Comparison of ENCODE assay signal across 10 cellular contexts in genomic region chr7:1611708-1612241, GRCh38. TPM values are rescaled to one million over a fixed set of nuclear protein-coding genes. Genes with fewer than 3 reads are reported as not detected.
A peak's percentile ranks its signal among the peaks of the same experiment; 100 is the strongest.
DNase-seq lines count a peak whose midpoint lies in the region; ATAC-seq and TF ChIP-seq lines count a peak whose summit lies in the region.
"Had no signal": no experiment of that assay in that cellular context is flagged by ENCODE, and none has a peak within 500 bp of the region (broad histone marks: within the 10 kb centered on the region; RNA-seq: fewer than 3 reads in every experiment).

No MANE protein-coding gene starts in this region.

- no peaks in the 10 kb centered on the region for H3K4me1 ChIP-seq in hepatocyte (ENCODE audit: insufficient read depth)
- H3K4me1 ChIP-seq: esophagus squamous epithelium had no signal

- no peaks in the 10 kb centered on the region for H3K36me3 ChIP-seq in hepatocyte (replicated peaks; ENCODE audit: insufficient read depth, low read depth)
- H3K36me3 ChIP-seq: esophagus squamous epithelium had no signal

- H3K27me3 Mint-ChIP-seq in HFFc6 (ENCODE audit: insufficient read depth): peaks cover 19% of the 10 kb centered on the region

- H3K36me3 Mint-ChIP-seq in HFFc6 (ENCODE audit: low read depth): no peaks in the 10 kb centered on the region

- 54% methylated on average over 9 of the region's 10 CpGs for WGBS in hepatocyte (ENCODE audit: low lambda C conversion rate, missing lambda C conversion rate)

- H3K27me3 ChIP-seq in hepatocyte: peaks cover 7% of the 10 kb centered on the region

- no peaks in the 10 kb centered on the region for H3K9me3 ChIP-seq in hepatocyte (ENCODE audit: low read depth)
- H3K9me3 ChIP-seq: esophagus squamous epithelium had no signal

- no peaks in the 10 kb centered on the region for H3K79me2 ChIP-seq in hepatocyte

- H3K9me3 Mint-ChIP-seq in HFFc6: no peaks in the 10 kb centered on the region
- H3K9me3 Mint-ChIP-seq: nephron had no signal

- DNase-seq in HFFc6 (peak; percentile 77), amniotic epithelial cell (ENCODE audit: low read depth) (peak; percentile 82), hepatocyte (ENCODE audit: low spot score) (peak; percentile 58), superior temporal gyrus (ENCODE audit: extremely low spot score) (peak; percentile 86), ecto neural progenitor cell (ENCODE audit: low spot score) (no peak), iPS-NIHi11 (ENCODE audit: low spot score) (no peak)
- DNase-seq: esophagus squamous epithelium, NCI-H1048 had no signal

- H3K4me3 ChIP-seq in hepatocyte: no peak overlapping the region
- H3K4me3 ChIP-seq: esophagus squamous epithelium had no signal

- peaks cover 14% of the 10 kb centered on the region for H3K4me1 Mint-ChIP-seq in HFFc6 (ENCODE audit: low read depth)

- no peak overlapping the region for H3K4me2 ChIP-seq in hepatocyte

- H4K20me1 ChIP-seq in hepatocyte (ENCODE audit: insufficient read depth, poor library complexity, severe bottlenecking): no peaks in the 10 kb centered on the region

- TF ChIP-seq CTCF in HFFc6 (IDR thresholded peaks at IDR 0.05) (no peak), hepatocyte (IDR thresholded peaks at IDR 0.05; ENCODE audit: poor library complexity) (no peak)

- H3K4me3 Mint-ChIP-seq in HFFc6: peak overlapping the region; percentile 2; the same call in 1 of the 2 replicates
- H3K4me3 Mint-ChIP-seq: nephron had no signal

- no peak overlapping the region for H2AFZ ChIP-seq in hepatocyte

- no peaks in the 10 kb centered on the region for H3K9me2 ChIP-seq in hepatocyte (replicated peaks; ENCODE audit: insufficient read depth)

- H3K27ac Mint-ChIP-seq in HFFc6: peak overlapping the region; percentile 64

- peak overlapping the region; percentile 32 for H3K27ac ChIP-seq in hepatocyte
- H3K27ac ChIP-seq: esophagus squamous epithelium had no signal

- no peak for ATAC-seq in GM21717 (IDR thresholded peaks at IDR 0.05; ENCODE audit: unreplicated experiment)

RNA-seq across cellular contexts. Expression of gene PSMG3, which starts 41.9 kb away (rescaled TPM):
- total RNA-seq in HFFc6 (2021; fragmentation: NEBNext Ultra II Directional; extraction: Animal tissue kit (Norgen Biotek cat#: 25700)): 10 to 100 TPM; 25.6 to 31.0 (median 28.2) TPM
- 27.5 and 42.7 TPM in 2 replicates for total RNA-seq in hepatocyte
- polyA plus RNA-seq in hepatocyte: 44.8 and 60.3 TPM in 2 replicates

RNA-seq across cellular contexts. Expression of gene TMEM184A, which starts 55.8 kb away (rescaled TPM):
- 1 to 10 TPM in 5 of 6 experiments, under 1 TPM in 1; 0.79 to 2.0 (median 1.5) TPM for total RNA-seq in HFFc6 (2021; fragmentation: NEBNext Ultra II Directional; extraction: Animal tissue kit (Norgen Biotek cat#: 25700))
- total RNA-seq in hepatocyte: 14.5 and 23.4 TPM in 2 replicates
- 18.6 and 24.7 TPM in 2 replicates for polyA plus RNA-seq in hepatocyte

RNA-seq across cellular contexts. Expression of gene ELFN1, which starts 58.3 kb away (rescaled TPM):
- 1 to 10 TPM; 1.5 to 4.2 (median 1.6) TPM for total RNA-seq in HFFc6 (2021; fragmentation: NEBNext Ultra II Directional; extraction: Animal tissue kit (Norgen Biotek cat#: 25700))
- total RNA-seq in hepatocyte: 2.9 and 3.6 TPM in 2 replicates
- polyA plus RNA-seq in hepatocyte: 1.3 and 5.5 TPM in 2 replicates

Comparison
In these comparisons a context has a peak if more than half of its experiments do, and no peak if none do; other contexts are left out.
1. DNase-seq: peak in HFFc6 (single experiment), amniotic epithelial cell (single experiment), hepatocyte (single experiment) and superior temporal gyrus (single experiment); none in ecto neural progenitor cell (single experiment) and iPS-NIHi11 (single experiment).